Comparison of ENCODE assay signal across 1 cellular context in the genomic region with DNA sequence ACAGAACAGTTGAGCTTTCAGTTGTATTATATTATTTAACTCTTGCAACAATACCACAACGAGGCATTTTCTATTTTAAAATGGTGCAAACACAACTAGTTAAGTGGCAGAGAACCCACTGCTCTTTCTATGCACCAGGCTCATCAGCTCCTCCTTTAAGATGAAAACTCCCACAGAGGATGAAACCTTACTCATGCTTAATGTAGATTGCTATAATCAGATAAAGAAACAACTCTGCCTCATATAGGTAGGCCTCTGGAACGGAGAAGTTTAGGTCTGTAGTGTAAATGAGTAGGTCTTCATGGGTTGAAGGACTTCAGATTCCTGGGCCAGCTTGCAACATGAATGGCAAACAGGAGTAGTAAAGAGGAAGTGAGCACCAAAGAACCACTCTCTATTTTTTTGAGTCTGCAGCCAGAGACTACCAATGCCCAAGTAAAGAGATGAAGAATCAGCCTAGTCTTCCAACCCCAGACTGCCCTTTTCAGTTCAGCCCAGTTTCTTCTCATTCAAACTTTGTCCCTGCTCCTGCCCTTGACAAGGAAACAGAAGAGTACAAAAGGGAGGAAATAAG.
TF ChIP-seq lines count a peak whose summit lies in the region.

No MANE protein-coding gene starts in this region.

TF ChIP-seq in HepG2, 621 proteins besides CTCF, POLR2A, EP300 and RAD21:
- TF ChIP-seq, protein P1, sequence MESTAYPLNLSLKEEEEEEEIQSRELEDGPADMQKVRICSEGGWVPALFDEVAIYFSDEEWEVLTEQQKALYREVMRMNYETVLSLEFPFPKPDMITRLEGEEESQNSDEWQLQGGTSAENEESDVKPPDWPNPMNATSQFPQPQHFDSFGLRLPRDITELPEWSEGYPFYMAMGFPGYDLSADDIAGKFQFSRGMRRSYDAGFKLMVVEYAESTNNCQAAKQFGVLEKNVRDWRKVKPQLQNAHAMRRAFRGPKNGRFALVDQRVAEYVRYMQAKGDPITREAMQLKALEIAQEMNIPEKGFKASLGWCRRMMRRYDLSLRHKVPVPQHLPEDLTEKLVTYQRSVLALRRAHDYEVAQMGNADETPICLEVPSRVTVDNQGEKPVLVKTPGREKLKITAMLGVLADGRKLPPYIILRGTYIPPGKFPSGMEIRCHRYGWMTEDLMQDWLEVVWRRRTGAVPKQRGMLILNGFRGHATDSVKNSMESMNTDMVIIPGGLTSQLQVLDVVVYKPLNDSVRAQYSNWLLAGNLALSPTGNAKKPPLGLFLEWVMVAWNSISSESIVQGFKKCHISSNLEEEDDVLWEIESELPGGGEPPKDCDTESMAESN (CRISPR knock-in tag; conservative IDR thresholded peaks at IDR 0.05) = no peak
- TF ChIP-seq CREM (IDR thresholded peaks at IDR 0.05) = no peak
- no peak for TF ChIP-seq CREM (CRISPR knock-in tag; IDR thresholded peaks at IDR 0.05)
- TF ChIP-seq PITX1 (CRISPR knock-in tag; IDR thresholded peaks at IDR 0.05) = no peak
- TF ChIP-seq ZNF7 (CRISPR knock-in tag; IDR thresholded peaks at IDR 0.05) = no peak
- TF ChIP-seq SP140L (CRISPR knock-in tag; IDR thresholded peaks at IDR 0.05; ENCODE audit: borderline replicate concordance) = no peak
- no peak for TF ChIP-seq ZBTB20 (CRISPR knock-in tag; IDR thresholded peaks at IDR 0.05; ENCODE audit: borderline replicate concordance, low read depth)
- no peak for TF ChIP-seq ZMYM3 (CRISPR knock-in tag; IDR thresholded peaks at IDR 0.05)
- no peak for TF ChIP-seq SKI (IDR thresholded peaks at IDR 0.05; ENCODE audit: partially characterized antibody)
- TF ChIP-seq, protein P2, sequence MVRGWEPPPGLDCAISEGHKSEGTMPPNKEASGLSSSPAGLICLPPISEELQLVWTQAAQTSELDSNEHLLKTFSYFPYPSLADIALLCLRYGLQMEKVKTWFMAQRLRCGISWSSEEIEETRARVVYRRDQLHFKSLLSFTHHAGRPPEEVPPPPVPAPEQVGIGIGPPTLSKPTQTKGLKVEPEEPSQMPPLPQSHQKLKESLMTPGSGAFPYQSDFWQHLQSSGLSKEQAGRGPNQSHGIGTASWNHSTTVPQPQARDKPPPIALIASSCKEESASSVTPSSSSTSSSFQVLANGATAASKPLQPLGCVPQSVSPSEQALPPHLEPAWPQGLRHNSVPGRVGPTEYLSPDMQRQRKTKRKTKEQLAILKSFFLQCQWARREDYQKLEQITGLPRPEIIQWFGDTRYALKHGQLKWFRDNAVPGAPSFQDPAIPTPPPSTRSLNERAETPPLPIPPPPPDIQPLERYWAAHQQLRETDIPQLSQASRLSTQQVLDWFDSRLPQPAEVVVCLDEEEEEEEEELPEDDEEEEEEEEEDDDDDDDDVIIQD (CRISPR knock-in tag; IDR thresholded peaks at IDR 0.05; ENCODE audit: low read depth) = no peak
- no peak for TF ChIP-seq RFX1 (IDR thresholded peaks at IDR 0.05)
- no peak for TF ChIP-seq ZFP41 (CRISPR knock-in tag; IDR thresholded peaks at IDR 0.05; ENCODE audit: borderline replicate concordance)
- TF ChIP-seq ZSCAN21 (CRISPR knock-in tag; IDR thresholded peaks at IDR 0.05; ENCODE audit: borderline replicate concordance) = no peak
- no peak for TF ChIP-seq ZC3H13 (CRISPR knock-in tag; IDR thresholded peaks at IDR 0.05)
- TF ChIP-seq, protein P3, sequence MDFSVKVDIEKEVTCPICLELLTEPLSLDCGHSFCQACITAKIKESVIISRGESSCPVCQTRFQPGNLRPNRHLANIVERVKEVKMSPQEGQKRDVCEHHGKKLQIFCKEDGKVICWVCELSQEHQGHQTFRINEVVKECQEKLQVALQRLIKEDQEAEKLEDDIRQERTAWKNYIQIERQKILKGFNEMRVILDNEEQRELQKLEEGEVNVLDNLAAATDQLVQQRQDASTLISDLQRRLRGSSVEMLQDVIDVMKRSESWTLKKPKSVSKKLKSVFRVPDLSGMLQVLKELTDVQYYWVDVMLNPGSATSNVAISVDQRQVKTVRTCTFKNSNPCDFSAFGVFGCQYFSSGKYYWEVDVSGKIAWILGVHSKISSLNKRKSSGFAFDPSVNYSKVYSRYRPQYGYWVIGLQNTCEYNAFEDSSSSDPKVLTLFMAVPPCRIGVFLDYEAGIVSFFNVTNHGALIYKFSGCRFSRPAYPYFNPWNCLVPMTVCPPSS (IDR thresholded peaks at IDR 0.05) = no peak
- no peak for TF ChIP-seq MED13 (CRISPR knock-in tag; IDR thresholded peaks at IDR 0.05)
- TF ChIP-seq, protein P4, sequence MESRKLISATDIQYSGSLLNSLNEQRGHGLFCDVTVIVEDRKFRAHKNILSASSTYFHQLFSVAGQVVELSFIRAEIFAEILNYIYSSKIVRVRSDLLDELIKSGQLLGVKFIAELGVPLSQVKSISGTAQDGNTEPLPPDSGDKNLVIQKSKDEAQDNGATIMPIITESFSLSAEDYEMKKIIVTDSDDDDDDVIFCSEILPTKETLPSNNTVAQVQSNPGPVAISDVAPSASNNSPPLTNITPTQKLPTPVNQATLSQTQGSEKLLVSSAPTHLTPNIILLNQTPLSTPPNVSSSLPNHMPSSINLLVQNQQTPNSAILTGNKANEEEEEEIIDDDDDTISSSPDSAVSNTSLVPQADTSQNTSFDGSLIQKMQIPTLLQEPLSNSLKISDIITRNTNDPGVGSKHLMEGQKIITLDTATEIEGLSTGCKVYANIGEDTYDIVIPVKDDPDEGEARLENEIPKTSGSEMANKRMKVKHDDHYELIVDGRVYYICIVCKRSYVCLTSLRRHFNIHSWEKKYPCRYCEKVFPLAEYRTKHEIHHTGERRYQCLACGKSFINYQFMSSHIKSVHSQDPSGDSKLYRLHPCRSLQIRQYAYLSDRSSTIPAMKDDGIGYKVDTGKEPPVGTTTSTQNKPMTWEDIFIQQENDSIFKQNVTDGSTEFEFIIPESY (CRISPR knock-in tag; IDR thresholded peaks at IDR 0.05) = no peak
- no peak for TF ChIP-seq ZNF3 (CRISPR knock-in tag; IDR thresholded peaks at IDR 0.05)
